1 cellular context compared by ENCODE assay signal in genomic region chr4:2070421-2071251, GRCh38.
TF ChIP-seq lines count a peak whose summit lies in the region.

No MANE protein-coding gene starts in this region.

TF ChIP-seq in HCT116, 20 proteins besides CTCF, POLR2A, EP300 and RAD21:
- TF ChIP-seq REST (IDR thresholded peaks at IDR 0.05; ENCODE audit: low read depth) (no peak), JUND (IDR thresholded peaks at IDR 0.05) (no peak), EZH2phosphoT487 (IDR thresholded peaks at IDR 0.05; ENCODE audit: borderline replicate concordance) (no peak), FOSL1 (IDR thresholded peaks at IDR 0.05; ENCODE audit: low read depth) (no peak), TCF7L2 (IDR thresholded peaks at IDR 0.05; ENCODE audit: borderline replicate concordance, extremely low read depth, insufficient read depth, insufficient read length) (no peak)
TF ChIP-seq in HCT116: peak in this region for 0.
